In genomic region chr18:13380671-13381070, GRCh38 we compare ENCODE assay signal across 16 cellular contexts.
DNase-seq lines count a peak whose midpoint lies in the region; ATAC-seq and TF ChIP-seq lines count a peak whose summit lies in the region.
"Had no signal": no experiment of that assay in that cellular context is flagged by ENCODE, and none has a peak within 500 bp of the region (broad histone marks: within the 10 kb centered on the region; RNA-seq: fewer than 3 reads in every experiment).

No MANE protein-coding gene starts in this region.

- H3K4me1 Mint-ChIP-seq in activated naive CD4-positive, alpha-beta T cell treated with anti-CD3 and anti-CD28 coated beads, Interleukin-2, amount 50 U/mL, for 24 hours, result peaks cover 89% of the 10 kb centered on the region
- peaks cover 69% of the 10 kb centered on the region for H3K4me1 Mint-ChIP-seq in activated CD8-positive, alpha-beta T cell treated with anti-CD3 and anti-CD28 coated beads, Interleukin-2, amount 10 ng/mL, durations not matched to agents 7 days and 5 days (ENCODE audit: low read depth)

- H3K27me3 Mint-ChIP-seq in activated naive CD4-positive, alpha-beta T cell treated with anti-CD3 and anti-CD28 coated beads, Interleukin-2, amount 50 U/mL, for 24 hours, result no peaks in the 10 kb centered on the region
- H3K27me3 Mint-ChIP-seq in activated CD8-positive, alpha-beta T cell treated with anti-CD3 and anti-CD28 coated beads, Interleukin-2, amount 10 ng/mL, durations not matched to agents 7 days and 5 days (ENCODE audit: low read depth), result no peaks in the 10 kb centered on the region

- H3K4me3 ChIP-seq in esophagus muscularis mucosa, result no peak overlapping the region
- H3K4me3 ChIP-seq in foreskin fibroblast (ENCODE audit: low read depth in 1 of 2, low read length in 2 of 2), result no peak overlapping the region
- H3K4me3 ChIP-seq: lung had no signal

- H3K4me3 Mint-ChIP-seq in activated naive CD4-positive, alpha-beta T cell treated with anti-CD3 and anti-CD28 coated beads, Interleukin-2, amount 50 U/mL, for 24 hours, result no peak overlapping the region
- H3K4me3 Mint-ChIP-seq in activated CD8-positive, alpha-beta T cell treated with anti-CD3 and anti-CD28 coated beads, Interleukin-2, amount 10 ng/mL, durations not matched to agents 7 days and 5 days, result no peak overlapping the region
- H3K4me3 Mint-ChIP-seq: WTC11 had no signal

- POLR2A ChIA-PET in activated CD8-positive, alpha-beta T cell treated with anti-CD3 and anti-CD28 coated beads, Interleukin-2, amount 10 ng/mL, durations not matched to agents 7 days and 5 days (lab: Charles Lee), result interaction anchor here (0.6 kb wide), 1 partner anchor 226 kb away, joined by 3 read pairs; no protein-coding TSS in a partner anchor

- CTCF ChIA-PET in activated CD8-positive, alpha-beta T cell treated with anti-CD3 and anti-CD28 coated beads, Interleukin-2, amount 10 ng/mL, durations not matched to agents 7 days and 5 days (lab: Charles Lee), result interaction anchor here (5.9 kb wide), 1 partner anchor 165 kb away, joined by 33 read pairs; no protein-coding TSS in a partner anchor

- peak overlapping the region; percentile 70 to 86 (median 84) for H3K27ac ChIP-seq in esophagus muscularis mucosa (replicated peaks in 1 of 4)
- H3K27ac ChIP-seq: KMS-11 had no signal

- no peaks in the 10 kb centered on the region for H3K36me3 Mint-ChIP-seq in activated naive CD4-positive, alpha-beta T cell treated with anti-CD3 and anti-CD28 coated beads, Interleukin-2, amount 50 U/mL, for 24 hours
- H3K36me3 Mint-ChIP-seq in activated CD8-positive, alpha-beta T cell treated with anti-CD3 and anti-CD28 coated beads, Interleukin-2, amount 10 ng/mL, durations not matched to agents 7 days and 5 days (ENCODE audit: low read depth), result no peaks in the 10 kb centered on the region
- H3K36me3 Mint-ChIP-seq: WTC11 had no signal

- H3K9me3 ChIP-seq in esophagus muscularis mucosa, result no peaks in the 10 kb centered on the region

- no peak for TF ChIP-seq POLR2A in esophagus muscularis mucosa (IDR thresholded peaks at IDR 0.05; ENCODE audit: low read depth)

- DNase-seq in activated naive CD4-positive, alpha-beta T cell treated with Interleukin-2 at 50 U/mL for 16 hours, result no peak
- no peak for DNase-seq in activated CD8-positive, alpha-beta T cell treated with anti-CD3 and anti-CD28 coated beads, Interleukin-2, amount 10 ng/mL, durations not matched to agents 7 days and 5 days
- DNase-seq in esophagus muscularis mucosa (ENCODE audit: extremely low spot score), result no peak
- peak; percentile 70 for DNase-seq in smooth muscle cell of the brain vasculature (ENCODE audit: low read depth, low spot score)
- DNase-seq in cerebellar cortex (ENCODE audit: low spot score), result no peak
- no peak for DNase-seq in iPS-NIHi11 (ENCODE audit: low spot score)
- no peak for DNase-seq in foreskin fibroblast
- DNase-seq: anterior cingulate cortex; DMS53; effector CD8-positive, alpha-beta T cell; NCI-H1436; NCI-H524 had no signal

- no peak for ATAC-seq in activated CD8-positive, alpha-beta T cell treated with anti-CD3 and anti-CD28 coated beads, Interleukin-2, amount 10 ng/mL, durations not matched to agents 7 days and 5 days
- ATAC-seq: WTC11 had no signal

- peak overlapping the region; percentile 51 for H3K27ac Mint-ChIP-seq in activated naive CD4-positive, alpha-beta T cell treated with anti-CD3 and anti-CD28 coated beads, Interleukin-2, amount 50 U/mL, for 24 hours
- peak overlapping the region; percentile 31 for H3K27ac Mint-ChIP-seq in activated CD8-positive, alpha-beta T cell treated with anti-CD3 and anti-CD28 coated beads, Interleukin-2, amount 10 ng/mL, durations not matched to agents 7 days and 5 days
- H3K27ac Mint-ChIP-seq: WTC11 had no signal

- no peaks in the 10 kb centered on the region for H3K27me3 ChIP-seq in esophagus muscularis mucosa

- TF ChIP-seq EP300 in esophagus muscularis mucosa (IDR thresholded peaks at IDR 0.05), result no peak

- H3K9me3 Mint-ChIP-seq in activated naive CD4-positive, alpha-beta T cell treated with anti-CD3 and anti-CD28 coated beads, Interleukin-2, amount 50 U/mL, for 24 hours, result no peaks in the 10 kb centered on the region
- H3K9me3 Mint-ChIP-seq in activated CD8-positive, alpha-beta T cell treated with anti-CD3 and anti-CD28 coated beads, Interleukin-2, amount 10 ng/mL, durations not matched to agents 7 days and 5 days (ENCODE audit: insufficient read depth), result no peaks in the 10 kb centered on the region
- H3K9me3 Mint-ChIP-seq: WTC11 had no signal

- 59% methylated on average over 2 of the region's 2 CpGs for WGBS in esophagus muscularis mucosa

- no peaks in the 10 kb centered on the region for H3K36me3 ChIP-seq in esophagus muscularis mucosa

- intact Hi-C loops in esophagus muscularis mucosa (cut with DNase I), result no loop called here

- TF ChIP-seq CTCF in esophagus muscularis mucosa (IDR thresholded peaks at IDR 0.05) (no peak), foreskin fibroblast (IDR thresholded peaks at IDR 0.05; ENCODE audit: low read depth, low read length) (no peak)

- H3K4me1 ChIP-seq in esophagus muscularis mucosa, result peaks cover 53 to 65% (median 60%) of the 10 kb centered on the region in 4 donors
